Comparison of ENCODE assay signal across 8 cellular contexts in genomic region chr6:16651871-16652270, GRCh38.
DNase-seq lines count a peak whose midpoint lies in the region; ATAC-seq lines count a peak whose summit lies in the region.

No MANE protein-coding gene starts in this region.

- POLR2A ChIA-PET in T-cell (lab: Charles Lee), result interaction anchor here (0.5 to 1.0 kb wide), 7 partner anchors 17 to 523 kb away, joined by 3 to 6 read pairs (median 4); partner anchors contain the start of genes ATXN1 (in 1 of the 2) and MYLIP (in 1 of the 2)

- H3K27ac Mint-ChIP-seq in activated CD8-positive, alpha-beta memory T cell treated with anti-CD3 and anti-CD28 coated beads, Interleukin-2, amount 10 ng/mL, durations not matched to agents 7 days and 5 days, result peak overlapping the region; percentile 83
- H3K27ac Mint-ChIP-seq in T-cell, result peak overlapping the region; percentile 88 to 89
- no peak overlapping the region for H3K27ac Mint-ChIP-seq in stimulated activated effector memory CD8-positive, alpha-beta T cell treated with anti-CD3 and anti-CD28 coated beads, Interleukin-12 subunit alpha, Interleukin-12 subunit beta, amount 100 ng/mL, for 72 hours

- H3K4me1 Mint-ChIP-seq in activated CD8-positive, alpha-beta memory T cell treated with anti-CD3 and anti-CD28 coated beads, Interleukin-2, amount 10 ng/mL, durations not matched to agents 7 days and 5 days, result peaks cover 57% of the 10 kb centered on the region
- H3K4me1 Mint-ChIP-seq in T-cell, result peaks cover 36 to 60% (median 45%) of the 10 kb centered on the region in 3 donors
- peaks cover 66% of the 10 kb centered on the region for H3K4me1 Mint-ChIP-seq in stimulated activated effector memory CD8-positive, alpha-beta T cell treated with anti-CD3 and anti-CD28 coated beads, Interleukin-12 subunit alpha, Interleukin-12 subunit beta, amount 100 ng/mL, for 72 hours

- H3K9me3 Mint-ChIP-seq in activated CD8-positive, alpha-beta memory T cell treated with anti-CD3 and anti-CD28 coated beads, Interleukin-2, amount 10 ng/mL, durations not matched to agents 7 days and 5 days (ENCODE audit: low read depth), result no peaks in the 10 kb centered on the region
- no peaks in the 10 kb centered on the region for H3K9me3 Mint-ChIP-seq in T-cell
- H3K9me3 Mint-ChIP-seq in stimulated activated effector memory CD8-positive, alpha-beta T cell treated with anti-CD3 and anti-CD28 coated beads, Interleukin-12 subunit alpha, Interleukin-12 subunit beta, amount 100 ng/mL, for 72 hours, result no peaks in the 10 kb centered on the region

- ATAC-seq in activated CD8-positive, alpha-beta memory T cell treated with anti-CD3 and anti-CD28 coated beads, Interleukin-2, amount 10 ng/mL, durations not matched to agents 7 days and 5 days, result peak; percentile 85
- ATAC-seq in HG02870 (IDR thresholded peaks at IDR 0.05; ENCODE audit: unreplicated experiment), result peak; percentile 81
- ATAC-seq in T-cell (replicated peaks in 1 of 4), result peak; percentile 86 to 92 (median 91)
- peak; percentile 85 for ATAC-seq in stimulated activated effector memory CD8-positive, alpha-beta T cell treated with anti-CD3 and anti-CD28 coated beads, Interleukin-12 subunit alpha, Interleukin-12 subunit beta, amount 100 ng/mL, for 72 hours

- H3K36me3 Mint-ChIP-seq in activated CD8-positive, alpha-beta memory T cell treated with anti-CD3 and anti-CD28 coated beads, Interleukin-2, amount 10 ng/mL, durations not matched to agents 7 days and 5 days, result peaks cover 43% of the 10 kb centered on the region
- peaks cover 25% of the 10 kb centered on the region for H3K36me3 Mint-ChIP-seq in T-cell
- H3K36me3 Mint-ChIP-seq in stimulated activated effector memory CD8-positive, alpha-beta T cell treated with anti-CD3 and anti-CD28 coated beads, Interleukin-12 subunit alpha, Interleukin-12 subunit beta, amount 100 ng/mL, for 72 hours, result peaks cover 77% of the 10 kb centered on the region

- no peak for DNase-seq in activated CD8-positive, alpha-beta memory T cell treated with anti-CD3 and anti-CD28 coated beads, Interleukin-2, amount 10 ng/mL, durations not matched to agents 7 days and 5 days
- DNase-seq in activated CD8-positive, alpha-beta memory T cell treated with anti-CD3 and anti-CD28 coated beads, Interleukin-2, amount 50 U/mL, for 48 hours, result no peak
- DNase-seq in T-cell (peak in 11 of 34 experiments; percentile 3 to 42 (median 14)), NCI-H1092 treated with DMSO at 0.1 percent for 48 hours (lab: John Stamatoyannopoulos, UW) (no peak), GOT3 (lab: John Stamatoyannopoulos, UW) (no peak), NCI-H2227 treated with DMSO at 0.1 percent for 48 hours (lab: John Stamatoyannopoulos, UW) (no peak)
- DNase-seq in stimulated activated effector memory CD8-positive, alpha-beta T cell treated with anti-CD3 and anti-CD28 coated beads, Interleukin-12 subunit alpha, Interleukin-12 subunit beta, amount 100 ng/mL, for 72 hours (ENCODE audit: low spot score in 2 of 2), result no peak

- peak overlapping the region; percentile 27 for H3K4me3 Mint-ChIP-seq in activated CD8-positive, alpha-beta memory T cell treated with anti-CD3 and anti-CD28 coated beads, Interleukin-2, amount 10 ng/mL, durations not matched to agents 7 days and 5 days
- peak overlapping the region in 1 of 3 donors; percentile 26 for H3K4me3 Mint-ChIP-seq in T-cell
- peak overlapping the region; percentile 7 for H3K4me3 Mint-ChIP-seq in stimulated activated effector memory CD8-positive, alpha-beta T cell treated with anti-CD3 and anti-CD28 coated beads, Interleukin-12 subunit alpha, Interleukin-12 subunit beta, amount 100 ng/mL, for 72 hours

- no peaks in the 10 kb centered on the region for H3K27me3 Mint-ChIP-seq in activated CD8-positive, alpha-beta memory T cell treated with anti-CD3 and anti-CD28 coated beads, Interleukin-2, amount 10 ng/mL, durations not matched to agents 7 days and 5 days
- no peaks in the 10 kb centered on the region for H3K27me3 Mint-ChIP-seq in T-cell

- CTCF ChIA-PET in activated CD8-positive, alpha-beta memory T cell treated with anti-CD3 and anti-CD28 coated beads, Interleukin-2, amount 10 ng/mL, durations not matched to agents 7 days and 5 days (lab: Charles Lee), result interaction anchor here (0.9 to 1.9 kb wide), 7 partner anchors 9 to 139 kb away, joined by 3 to 10 read pairs (median 3); no protein-coding TSS in a partner anchor
- CTCF ChIA-PET in T-cell (lab: Charles Lee), result interaction anchor here in 1 of 2 donors (0.5 to 1.5 kb wide), 17 partner anchors 11 to 320 kb away, joined by 3 to 7 read pairs (median 3); no protein-coding TSS in a partner anchor
